ENCODE assay signal across 19 cellular contexts in genomic region chr15:63824570-63824969, GRCh38.
"Had no signal": no experiment of that assay in that cellular context is flagged by ENCODE, and none has a peak within 500 bp of the region (broad histone marks: within the 10 kb centered on the region; RNA-seq: fewer than 3 reads in every experiment).

No MANE protein-coding gene starts in this region.

- H3K27me3 ChIP-seq: dorsolateral prefrontal cortex, right atrium auricular region, sigmoid colon had no signal

- H3K4me3 ChIP-seq: dorsolateral prefrontal cortex, lung, right atrium auricular region, sigmoid colon, skin epidermis had no signal

- H3K36me3 ChIP-seq: right atrium auricular region, sigmoid colon had no signal

- H3K4me3 Mint-ChIP-seq: neural crest cell, type B pancreatic cell had no signal

- H3K27ac ChIP-seq: dorsolateral prefrontal cortex, right atrium auricular region, sigmoid colon, skin epidermis had no signal

- H3K27ac Mint-ChIP-seq: type B pancreatic cell had no signal

- ATAC-seq: left colon, left ventricle myocardium superior had no signal

- H3K9me3 Mint-ChIP-seq: neural crest cell, type B pancreatic cell had no signal

- H3K4me1 Mint-ChIP-seq: neural crest cell had no signal

- DNase-seq: cortex of kidney; dorsolateral prefrontal cortex; effector CD8-positive, alpha-beta T cell; foreskin melanocyte; head of caudate nucleus; hippocampal formation; left colon; left ventricle myocardium superior; mesenchymal stem cell; midbrain; posterior cingulate gyrus; sigmoid colon; stimulated activated CD4-positive, alpha-beta T cell treated with anti-CD3 and anti-CD28 coated beads, Interleukin-12 subunit alpha, Interleukin-12 subunit beta, amount 100 ng/mL, for 4 hours; stimulated activated naive CD4-positive, alpha-beta T cell treated with Interleukin-2 at 50 U/mL for 16 hours had no signal

- H3K27me3 Mint-ChIP-seq: type B pancreatic cell had no signal
